In the genomic region with DNA sequence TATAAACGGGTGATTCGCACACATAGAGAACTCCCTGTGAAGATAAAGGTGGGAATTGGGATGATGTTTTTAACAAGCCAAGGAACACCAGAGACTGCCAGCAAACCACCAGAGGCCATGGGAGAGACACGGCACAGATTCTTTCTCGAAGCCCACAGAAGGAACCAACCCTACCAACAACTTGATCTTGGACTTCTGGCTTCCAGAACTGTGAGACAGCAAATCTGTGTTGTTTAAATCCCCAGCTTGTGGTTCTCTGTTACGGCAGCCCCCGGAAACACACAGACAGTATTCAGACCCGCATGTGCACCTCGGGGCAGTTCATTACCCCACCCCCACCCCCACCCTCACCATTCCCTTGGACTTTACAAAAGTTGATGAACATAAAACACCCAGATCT, we compare ENCODE assay signal across 21 cellular contexts. TPM values are rescaled to one million over a fixed set of nuclear protein-coding genes. Genes with fewer than 3 reads are reported as not detected.
DNase-seq lines count a peak whose midpoint lies in the region; ATAC-seq and TF ChIP-seq lines count a peak whose summit lies in the region.
"Had no signal": no experiment of that assay in that cellular context is flagged by ENCODE, and none has a peak within 500 bp of the region (broad histone marks: within the 10 kb centered on the region; RNA-seq: fewer than 3 reads in every experiment).

No MANE protein-coding gene starts in this region.

- H3K9me3 Mint-ChIP-seq in activated CD8-positive, alpha-beta memory T cell treated with anti-CD3 and anti-CD28 coated beads, Interleukin-2, amount 10 ng/mL, durations not matched to agents 7 days and 5 days (ENCODE audit: low read depth), result no peaks in the 10 kb centered on the region
- H3K9me3 Mint-ChIP-seq in endodermal cell, result no peaks in the 10 kb centered on the region
- H3K9me3 Mint-ChIP-seq: CD14-positive monocyte; CD4-positive, alpha-beta T cell; CD8-positive, alpha-beta memory T cell had no signal

- H3K36me3 ChIP-seq in endodermal cell (ENCODE audit: control insufficient read depth, insufficient read depth, low read length), result no peaks in the 10 kb centered on the region
- H3K36me3 ChIP-seq: BE2C; BLaER1 treated with 17β-estradiol and CSF1 and Interleukin-3, amounts not matched to agents 10 nM and 100 nM had no signal

- no peaks in the 10 kb centered on the region for H3K27me3 ChIP-seq in endodermal cell (ENCODE audit: control insufficient read depth, insufficient read depth, low read length, poor library complexity, severe bottlenecking)
- H3K27me3 ChIP-seq: BE2C; BLaER1 treated with 17β-estradiol and CSF1 and Interleukin-3, amounts not matched to agents 10 nM and 100 nM had no signal

- DNase-seq in activated CD8-positive, alpha-beta memory T cell treated with anti-CD3 and anti-CD28 coated beads, Interleukin-2, amount 10 ng/mL, durations not matched to agents 7 days and 5 days, result peak; percentile 8
- no peak for DNase-seq in activated CD8-positive, alpha-beta memory T cell treated with anti-CD3 and anti-CD28 coated beads for 24 hours
- DNase-seq in endodermal cell (peak; percentile 29), mesenteric fat pad (ENCODE audit: low spot score) (peak; percentile 55), DMS53 treated with DMSO at 0.1 percent for 48 hours (lab: John Stamatoyannopoulos, UW; ENCODE audit: unreplicated experiment) (no peak), KBM-7 (no peak)
- DNase-seq: AML-193; BE2C; CD4-positive, alpha-beta T cell; CD8-positive, alpha-beta memory T cell; DMS 273 treated with DMSO at 0.1 percent for 48 hours; DMS79 treated with DMSO at 0.1 percent for 48 hours; GF-D8; GOT3; HCEC 1CT had no signal

- peaks cover 17% of the 10 kb centered on the region for H3K27me3 Mint-ChIP-seq in activated CD8-positive, alpha-beta memory T cell treated with anti-CD3 and anti-CD28 coated beads, Interleukin-2, amount 10 ng/mL, durations not matched to agents 7 days and 5 days
- H3K27me3 Mint-ChIP-seq in endodermal cell (ENCODE audit: insufficient read depth), result peaks cover 4% of the 10 kb centered on the region

- no peak overlapping the region for H3K27ac Mint-ChIP-seq in activated CD8-positive, alpha-beta memory T cell treated with anti-CD3 and anti-CD28 coated beads, Interleukin-2, amount 10 ng/mL, durations not matched to agents 7 days and 5 days
- no peak overlapping the region for H3K27ac Mint-ChIP-seq in endodermal cell
- H3K27ac Mint-ChIP-seq: CD14-positive monocyte; CD4-positive, alpha-beta T cell; CD8-positive, alpha-beta memory T cell had no signal

- no peak overlapping the region for H3K9ac ChIP-seq in endodermal cell (ENCODE audit: extremely low read depth, low read length, poor library complexity, severe bottlenecking)
- H3K9ac ChIP-seq: BLaER1 treated with 17β-estradiol and CSF1 and Interleukin-3, amounts not matched to agents 10 nM and 100 nM had no signal

- H3K27ac ChIP-seq in endodermal cell (ENCODE audit: low read depth, low read length), result no peak overlapping the region
- H3K27ac ChIP-seq: 22Rv1; BLaER1 treated with 17β-estradiol and CSF1 and Interleukin-3, amounts not matched to agents 10 nM and 100 nM had no signal

- in situ Hi-C loops in KBM-7 (cut with MboI; ENCODE audit: low pct_unique_long_range_greater_than_20kb, low sequenced_read_pairs), result no loop called here

- CTCF ChIA-PET in activated CD8-positive, alpha-beta memory T cell treated with anti-CD3 and anti-CD28 coated beads, Interleukin-2, amount 10 ng/mL, durations not matched to agents 7 days and 5 days (lab: Charles Lee), result no interaction called here

- WGBS in endodermal cell (ENCODE audit: insufficient coverage in 1 of 2, insufficient read length in 1 of 2), 2 experiments, result 92 to 100% methylated on average over 2 to 8 of the region's 8 CpGs

- no peak for ATAC-seq in activated CD8-positive, alpha-beta memory T cell treated with anti-CD3 and anti-CD28 coated beads, Interleukin-2, amount 10 ng/mL, durations not matched to agents 7 days and 5 days

- H3K4me3 ChIP-seq in endodermal cell (ENCODE audit: low read length), result no peak overlapping the region
- H3K4me3 ChIP-seq: BLaER1 treated with 17β-estradiol and CSF1 and Interleukin-3, amounts not matched to agents 10 nM and 100 nM had no signal

- no peaks in the 10 kb centered on the region for H3K9me3 ChIP-seq in endodermal cell (ENCODE audit: control insufficient read depth, low read length)
- H3K9me3 ChIP-seq: BE2C had no signal

- H3K4me3 Mint-ChIP-seq in activated CD8-positive, alpha-beta memory T cell treated with anti-CD3 and anti-CD28 coated beads, Interleukin-2, amount 10 ng/mL, durations not matched to agents 7 days and 5 days, result no peak overlapping the region
- no peak overlapping the region for H3K4me3 Mint-ChIP-seq in endodermal cell
- H3K4me3 Mint-ChIP-seq: CD14-positive monocyte; CD4-positive, alpha-beta T cell; CD8-positive, alpha-beta memory T cell had no signal

- no peak for TF ChIP-seq CTCF in endodermal cell (conservative IDR thresholded peaks at IDR 0.05)

- H3K4me1 ChIP-seq in endodermal cell (ENCODE audit: control insufficient read depth, insufficient read depth, low read length), result peaks cover 2% of the 10 kb centered on the region
- H3K4me1 ChIP-seq: BE2C had no signal

- no peaks in the 10 kb centered on the region for H3K36me3 Mint-ChIP-seq in activated CD8-positive, alpha-beta memory T cell treated with anti-CD3 and anti-CD28 coated beads, Interleukin-2, amount 10 ng/mL, durations not matched to agents 7 days and 5 days
- no peaks in the 10 kb centered on the region for H3K36me3 Mint-ChIP-seq in endodermal cell (ENCODE audit: low read depth)
- H3K36me3 Mint-ChIP-seq: CD14-positive monocyte; CD8-positive, alpha-beta memory T cell had no signal

- no peaks in the 10 kb centered on the region for H3K4me1 Mint-ChIP-seq in activated CD8-positive, alpha-beta memory T cell treated with anti-CD3 and anti-CD28 coated beads, Interleukin-2, amount 10 ng/mL, durations not matched to agents 7 days and 5 days
- peaks cover 14% of the 10 kb centered on the region for H3K4me1 Mint-ChIP-seq in endodermal cell
- H3K4me1 Mint-ChIP-seq: CD8-positive, alpha-beta memory T cell had no signal

RNA-seq across cellular contexts. Expression of a gene that starts 12.8 kb away (rescaled TPM):
- not detected for total RNA-seq in activated CD8-positive, alpha-beta memory T cell treated with anti-CD3 and anti-CD28 coated beads, Interleukin-2, amount 10 ng/mL, durations not matched to agents 7 days and 5 days
- 1 to 10 TPM in 1 of 2 donors, under 1 TPM in 1; 0.68 to 2.9 TPM for total RNA-seq in endodermal cell
- polyA plus RNA-seq in endodermal cell (2013, experiment 1 of 2), result 0.32 TPM
- polyA plus RNA-seq in endodermal cell (2013, experiment 2 of 2), result 0.58 TPM
- total RNA-seq in mesenteric fat pad, result not detected
- total RNA-seq: CD4-positive, alpha-beta T cell; CD8-positive, alpha-beta memory T cell; G401 had no signal
- polyA plus RNA-seq: CD14-positive monocyte; CD8-positive, alpha-beta memory T cell had no signal

RNA-seq across cellular contexts. Expression of a gene that starts 33.8 kb away (rescaled TPM):
- total RNA-seq in activated CD8-positive, alpha-beta memory T cell treated with anti-CD3 and anti-CD28 coated beads, Interleukin-2, amount 10 ng/mL, durations not matched to agents 7 days and 5 days, result not detected
- 10 to 100 TPM; 11.4 to 16.3 TPM for total RNA-seq in endodermal cell
- polyA plus RNA-seq in endodermal cell (2013, experiment 1 of 2), result 3.3 TPM
- 4.1 TPM for polyA plus RNA-seq in endodermal cell (2013, experiment 2 of 2)
- 0.84 TPM for total RNA-seq in mesenteric fat pad
- total RNA-seq: CD4-positive, alpha-beta T cell; CD8-positive, alpha-beta memory T cell; Daoy had no signal
- polyA plus RNA-seq: AG04450; CD14-positive monocyte; CD8-positive, alpha-beta memory T cell had no signal

Comparison
In these comparisons a context has a peak if more than half of its experiments do, and no peak if none do; other contexts are left out.
1. DNase-seq: peak in activated CD8-positive, alpha-beta memory T cell treated with anti-CD3 and anti-CD28 coated beads, Interleukin-2, amount 10 ng/mL, durations not matched to agents 7 days and 5 days (single experiment), endodermal cell (single experiment) and mesenteric fat pad (single experiment); none in activated CD8-positive, alpha-beta memory T cell treated with anti-CD3 and anti-CD28 coated beads for 24 hours (single experiment), DMS53 treated with DMSO at 0.1 percent for 48 hours (single experiment) and KBM-7 (single experiment).